ENCODE assay signal across 35 cellular contexts in genomic region chr1:193574925-193575324, GRCh38.
DNase-seq lines count a peak whose midpoint lies in the region; ATAC-seq, FAIRE-seq and TF ChIP-seq lines count a peak whose summit lies in the region.
"Had no signal": no experiment of that assay in that cellular context is flagged by ENCODE, and none has a peak within 500 bp of the region (broad histone marks: within the 10 kb centered on the region; RNA-seq: fewer than 3 reads in every experiment).

No MANE protein-coding gene starts in this region.

- FAIRE-seq in endometrium (lab: Jason Lieb, UNC) = peak; percentile 26
- FAIRE-seq in islet of Langerhans (lab: Jason Lieb, UNC) = peak; percentile 43
- FAIRE-seq: A204.1, A549, D721Med had no signal

- no peak overlapping the region for H3K27ac ChIP-seq in PC-3 (ENCODE audit: low read length)
- H3K27ac ChIP-seq: 22Rv1; A549; BLaER1; BLaER1 treated with 17β-estradiol and CSF1 and Interleukin-3, amounts not matched to agents 10 nM and 100 nM; C4-2B had no signal

- no peaks in the 10 kb centered on the region for H3F3A ChIP-seq in PC-3 (ENCODE audit: low read length, unreplicated experiment)

- intact Hi-C loops in left colon (cut with DNase I, micrococcal nuclease) = no loop called here
- intact Hi-C loops in mucosa of descending colon (cut with DNase I, micrococcal nuclease) = no loop called here
- intact Hi-C loops in PC-3 (cut with micrococcal nuclease) = no loop called here

- H3K4me2 ChIP-seq in PC-3 (ENCODE audit: low read length) = no peak overlapping the region
- H3K4me2 ChIP-seq: A549; BLaER1; BLaER1 treated with 17β-estradiol and CSF1 and Interleukin-3, amounts not matched to agents 10 nM and 100 nM had no signal

- H3K4me1 ChIP-seq in mucosa of descending colon (ENCODE audit: low read depth) (no peaks in the 10 kb centered on the region), PC-3 (ENCODE audit: insufficient read depth, low read length) (no peaks in the 10 kb centered on the region)
- H3K4me1 ChIP-seq: A549, BE2C, Caco-2 had no signal

- CTCF ChIA-PET in PC-3 (lab: Charles Lee) = no interaction called here

- H3K9me3 ChIP-seq in mucosa of descending colon = peaks cover 6% of the 10 kb centered on the region
- no peaks in the 10 kb centered on the region for H3K9me3 ChIP-seq in PC-3 (ENCODE audit: low read length)
- H3K9me3 ChIP-seq: A549, BE2C, BLaER1, Caco-2 had no signal

- H3K79me2 ChIP-seq in PC-3 (ENCODE audit: low read length) = no peaks in the 10 kb centered on the region

- TF ChIP-seq CTCF in mucosa of descending colon (IDR thresholded peaks at IDR 0.05) (no peak), PC-3 (conservative IDR thresholded peaks at IDR 0.05; ENCODE audit: low read depth, low read length) (no peak)

- no peak overlapping the region for H2AFZ ChIP-seq in PC-3 (ENCODE audit: low read length)

- ATAC-seq in left colon = peak; percentile 90
- ATAC-seq in mucosa of descending colon = peak; percentile 43
- ATAC-seq in PC-3 = no peak
- no peak for ATAC-seq in GM21390 (IDR thresholded peaks at IDR 0.05; ENCODE audit: unreplicated experiment)
- no peak for ATAC-seq in HG03565 (IDR thresholded peaks at IDR 0.05; ENCODE audit: unreplicated experiment)
- no peak for ATAC-seq in HG03520 (IDR thresholded peaks at IDR 0.05; ENCODE audit: unreplicated experiment)
- ATAC-seq: A549; CD8-positive, alpha-beta T cell had no signal

- no peak for DNase-seq in left colon
- DNase-seq in mucosa of descending colon = no peak
- DNase-seq in PC-3 = no peak
- DNase-seq: 8988T; ACHN; AML-193; BE2C; C1 segment of cervical spinal cord; Caco-2; Calu3; CD4-positive, alpha-beta memory T cell; CD4-positive, alpha-beta T cell; CD4-positive, CD25-positive, alpha-beta regulatory T cell; CD8-positive, alpha-beta memory T cell; CD8-positive, alpha-beta T cell; COR-L47; DMS 273 treated with DMSO at 0.1 percent for 48 hours; DMS153; DMS53; DMS79; DMS79 treated with DMSO at 0.1 percent for 48 hours; DND-41; EL had no signal

- no peaks in the 10 kb centered on the region for H4K20me1 ChIP-seq in PC-3 (ENCODE audit: low read length)
- H4K20me1 ChIP-seq: BLaER1; BLaER1 treated with 17β-estradiol and CSF1 and Interleukin-3, amounts not matched to agents 10 nM and 100 nM had no signal

- POLR2A ChIA-PET in PC-3 (lab: Charles Lee; ENCODE audit: unreplicated experiment) = no interaction called here

- H3K4me3 ChIP-seq in mucosa of descending colon = no peak overlapping the region
- no peak overlapping the region for H3K4me3 ChIP-seq in PC-3 (ENCODE audit: low read length)
- H3K4me3 ChIP-seq: A549; BLaER1; BLaER1 treated with 17β-estradiol and CSF1 and Interleukin-3, amounts not matched to agents 10 nM and 100 nM had no signal

- no peak overlapping the region for H3K9ac ChIP-seq in PC-3 (ENCODE audit: low read length)
- H3K9ac ChIP-seq: BLaER1; BLaER1 treated with 17β-estradiol and CSF1 and Interleukin-3, amounts not matched to agents 10 nM and 100 nM had no signal

- no peaks in the 10 kb centered on the region for H3K27me3 ChIP-seq in PC-3 (ENCODE audit: low read length)
- H3K27me3 ChIP-seq: BE2C; BLaER1; BLaER1 treated with 17β-estradiol and CSF1 and Interleukin-3, amounts not matched to agents 10 nM and 100 nM had no signal

- no peaks in the 10 kb centered on the region for H3K9me2 ChIP-seq in PC-3 (replicated peaks; ENCODE audit: low read length)

- H3K36me3 ChIP-seq in mucosa of descending colon (ENCODE audit: low read depth) (no peaks in the 10 kb centered on the region), PC-3 (ENCODE audit: low read depth, low read length) (no peaks in the 10 kb centered on the region)
- H3K36me3 ChIP-seq: BE2C; BLaER1; BLaER1 treated with 17β-estradiol and CSF1 and Interleukin-3, amounts not matched to agents 10 nM and 100 nM had no signal

- BruUV-seq in PC-3 (replicated peaks; lab: Mats Ljungman, UMichigan) = no TSS peak

Comparison
In these comparisons a context has a peak if more than half of its experiments do, and no peak if none do; other contexts are left out.
1. ATAC-seq: peak in left colon (single experiment) and mucosa of descending colon (single experiment); none in PC-3 (single experiment), GM21390 (single experiment), HG03565 (single experiment) and HG03520 (single experiment).